ENCODE assay signal across 19 cellular contexts in the genomic region with DNA sequence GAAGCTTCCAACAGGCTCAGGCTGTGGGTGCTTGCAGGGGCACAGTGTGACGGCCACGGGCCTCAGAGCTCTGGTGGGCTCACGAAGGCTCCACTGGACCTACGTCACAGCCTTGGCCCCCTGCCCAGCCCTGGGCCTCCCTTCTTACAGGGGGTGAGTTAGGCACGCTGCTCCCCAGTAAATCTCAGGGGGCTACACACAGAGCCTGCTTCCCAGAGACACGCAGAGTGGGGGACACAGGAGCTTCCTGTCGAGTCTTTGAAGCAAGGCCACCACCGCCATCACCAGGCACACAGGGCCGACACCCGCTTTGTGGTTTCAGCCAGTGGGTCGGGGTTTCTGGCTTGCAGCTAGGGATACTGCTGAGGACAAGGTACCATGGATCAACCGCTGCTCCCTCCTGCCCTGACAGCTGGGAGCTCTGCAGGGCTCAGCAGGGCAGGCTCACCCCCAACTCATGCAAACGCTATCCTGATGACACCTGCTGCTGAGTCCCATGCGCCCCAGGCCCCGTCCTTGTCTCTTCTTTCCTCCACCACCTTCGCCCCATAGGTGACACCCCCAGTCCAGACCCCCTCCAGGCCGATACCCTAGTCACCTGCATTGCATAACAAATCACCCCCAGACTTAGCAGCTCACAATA. TPM values are rescaled to one million over a fixed set of nuclear protein-coding genes. Genes with fewer than 3 reads are reported as not detected.
"Had no signal": no experiment of that assay in that cellular context is flagged by ENCODE, and none has a peak within 500 bp of the region (broad histone marks: within the 10 kb centered on the region; RNA-seq: fewer than 3 reads in every experiment).

No MANE protein-coding gene starts in this region.

- ATAC-seq: activated T-cell treated with anti-CD3 and anti-CD28 coated beads, Interleukin-2, amount 50 U/mL, for 4 hours; heart left ventricle; naive thymus-derived CD4-positive, alpha-beta T cell; T-cell had no signal

- H3K9me3 ChIP-seq: heart left ventricle, left ventricle myocardium inferior, neutrophil, spleen, transverse colon had no signal

- H3K27ac ChIP-seq: heart left ventricle, left ventricle myocardium inferior, neutrophil, parathyroid adenoma, transverse colon had no signal

- H3K4me3 Mint-ChIP-seq: activated CD4-positive, alpha-beta memory T cell treated with anti-CD3 and anti-CD28 coated beads, Interleukin-2, amount 10 ng/mL, durations not matched to agents 7 days and 5 days; activated naive CD4-positive, alpha-beta T cell treated with anti-CD3 and anti-CD28 coated beads for 36 hours; activated T-cell treated with anti-CD3 and anti-CD28 coated beads, Interleukin-2, amount 50 U/mL, for 4 hours; brain; naive thymus-derived CD4-positive, alpha-beta T cell; T-cell had no signal

- H3K36me3 Mint-ChIP-seq: brain; naive thymus-derived CD4-positive, alpha-beta T cell; T-cell had no signal

- H3K27ac Mint-ChIP-seq: activated CD4-positive, alpha-beta memory T cell treated with anti-CD3 and anti-CD28 coated beads, Interleukin-2, amount 10 ng/mL, durations not matched to agents 7 days and 5 days; activated naive CD4-positive, alpha-beta T cell treated with anti-CD3 and anti-CD28 coated beads for 36 hours; brain; T-cell had no signal

- H3K4me3 ChIP-seq: heart left ventricle, left ventricle myocardium inferior, spleen, transverse colon had no signal

- H3K9me3 Mint-ChIP-seq: activated CD4-positive, alpha-beta memory T cell treated with anti-CD3 and anti-CD28 coated beads, Interleukin-2, amount 10 ng/mL, durations not matched to agents 7 days and 5 days; activated naive CD4-positive, alpha-beta T cell treated with anti-CD3 and anti-CD28 coated beads for 36 hours; activated T-cell treated with anti-CD3 and anti-CD28 coated beads, Interleukin-2, amount 50 U/mL, for 4 hours; brain; T-cell had no signal

- H3K9ac ChIP-seq: parathyroid adenoma had no signal

- H3K36me3 ChIP-seq: heart left ventricle, left ventricle myocardium inferior, neutrophil, spleen, transverse colon had no signal

- DNase-seq: activated CD4-positive, alpha-beta memory T cell treated with anti-CD3 and anti-CD28 coated beads, Interleukin-2, amount 10 ng/mL, durations not matched to agents 7 days and 5 days; activated CD4-positive, alpha-beta T cell treated with anti-CD3 and anti-CD28 coated beads for 48 hours; activated CD4-positive, CD25-positive, alpha-beta regulatory T cell; activated naive CD4-positive, alpha-beta T cell treated with anti-CD3 and anti-CD28 coated beads for 36 hours; activated T-cell treated with anti-CD3 and anti-CD28 coated beads, Interleukin-2, amount 50 U/mL, for 4 hours; caudate nucleus; foreskin melanocyte; left ventricle myocardium inferior; mammary epithelial cell; naive thymus-derived CD4-positive, alpha-beta T cell; stimulated activated naive CD4-positive, alpha-beta T cell treated with Interleukin-2 at 50 U/mL for 16 hours; T-cell; transverse colon had no signal

- H2AFZ ChIP-seq: parathyroid adenoma had no signal

RNA-seq across cellular contexts. Expression of a gene that starts 59.0 kb away (rescaled TPM):
- total RNA-seq: activated naive CD4-positive, alpha-beta T cell treated with anti-CD3 and anti-CD28 coated beads for 36 hours; activated T-cell treated with anti-CD3 and anti-CD28 coated beads, Interleukin-2, amount 50 U/mL, for 4 hours; epithelial cell of proximal tubule; left ventricle myocardium inferior; mammary epithelial cell; transverse colon had no signal
- polyA plus RNA-seq: mammary epithelial cell had no signal
